Comparison of ENCODE assay signal across 14 cellular contexts in the genomic region with DNA sequence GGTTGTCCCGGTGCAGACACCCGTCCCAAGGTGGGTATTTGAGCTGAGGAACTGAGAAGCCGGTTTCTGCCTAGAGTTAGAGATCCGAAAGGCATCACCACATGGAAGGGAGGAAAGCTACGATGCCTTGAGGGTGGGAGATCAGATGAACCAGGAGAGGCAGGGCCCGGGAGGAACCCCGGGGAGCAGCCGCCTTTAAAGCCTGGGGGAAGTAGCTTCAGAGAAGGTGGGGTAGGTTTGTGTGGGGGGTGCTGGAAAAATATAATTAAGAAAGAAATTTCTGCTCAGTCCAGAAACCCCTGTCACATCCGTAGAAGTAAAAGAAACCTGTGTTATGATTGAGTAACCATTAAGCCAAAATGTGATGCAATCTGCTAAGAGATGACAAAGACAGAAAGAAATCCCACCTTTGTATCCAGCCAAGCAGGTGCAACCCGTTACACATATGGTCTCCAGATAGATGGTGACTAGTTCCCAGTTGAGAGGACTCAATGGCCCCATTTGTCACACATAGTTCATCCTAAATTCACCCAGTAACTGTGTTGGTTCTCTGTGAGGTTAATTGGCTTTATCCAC. TPM values are rescaled to one million over a fixed set of nuclear protein-coding genes. Genes with fewer than 3 reads are reported as not detected.
DNase-seq lines count a peak whose midpoint lies in the region; ATAC-seq, FAIRE-seq and TF ChIP-seq lines count a peak whose summit lies in the region.
"Not testable (repeated sequence)": the region's sequence is repeated elsewhere in the genome, so short reads cannot be mapped to it uniquely, and the experiment has no call there.
"Had no signal": no experiment of that assay in that cellular context is flagged by ENCODE, and none has a peak within 500 bp of the region (broad histone marks: within the 10 kb centered on the region; RNA-seq: fewer than 3 reads in every experiment).

No MANE protein-coding gene starts in this region.

- intact Hi-C loops in IMR-90 (cut with micrococcal nuclease); PC-3 (cut with micrococcal nuclease); mammary epithelial cell (cut with micrococcal nuclease); HepG2 (cut with micrococcal nuclease; ENCODE audit: unreplicated experiment): not testable (repeated sequence)

- H3K9me2 ChIP-seq in PC-3 (replicated peaks; ENCODE audit: low read length) = not testable (repeated sequence)

- H3K18ac ChIP-seq in IMR-90 (ENCODE audit: low read depth, low read length) = peak overlapping the region; percentile 29; the same call in 1 of the 2 replicates

- TF ChIP-seq CTCF in IMR-90 (conservative IDR thresholded peaks at IDR 0.05; ENCODE audit: low read depth, low read length); PC-3 (conservative IDR thresholded peaks at IDR 0.05; ENCODE audit: low read depth, low read length); mammary epithelial cell (conservative IDR thresholded peaks at IDR 0.05 in 1 of 2, IDR thresholded peaks at IDR 0.05 in 1 of 2; ENCODE audit: extremely low read depth in 1 of 2, insufficient read depth in 1 of 2, low read depth in 1 of 2, low read length in 2 of 2); epithelial cell of esophagus (IDR thresholded peaks at IDR 0.05; ENCODE audit: insufficient read depth, low read depth, low read length, missing control alignments); foreskin keratinocyte (conservative IDR thresholded peaks at IDR 0.05); HepG2 (CRISPR knock-in tag; IDR thresholded peaks at IDR 0.05): not testable (repeated sequence)

- H3K9me1 ChIP-seq in IMR-90 (ENCODE audit: insufficient read depth, low read length) = peaks cover 11% of the 10 kb centered on the region

- not testable (repeated sequence) for TF ChIP-seq POLR2A in IMR-90 (IDR thresholded peaks at IDR 0.05; ENCODE audit: low read depth, low read length); HepG2 (IDR thresholded peaks at IDR 0.05; ENCODE audit: insufficient read depth in 1 of 2, low read depth in 2 of 2, low read length in 2 of 2)

- FAIRE-seq in G401.6 (lab: Jason Lieb, UNC) = peak; percentile 17
- not testable (repeated sequence) for FAIRE-seq in HepG2 (lab: Jason Lieb, UNC)

- peak overlapping the region; percentile 14; the same call in 1 of the 2 replicates for H2BK120ac ChIP-seq in IMR-90 (ENCODE audit: low read depth, low read length)

- H3K23ac ChIP-seq in IMR-90 (ENCODE audit: low read depth, low read length) = not testable (repeated sequence)

- H2AK9ac ChIP-seq in IMR-90 (replicated peaks; ENCODE audit: low read depth, low read length, poor library complexity) = not testable (repeated sequence)

- not testable (repeated sequence) for H4K91ac ChIP-seq in IMR-90 (ENCODE audit: insufficient read depth, low read depth, low read length)

- H2BK15ac ChIP-seq in IMR-90 (ENCODE audit: low read depth, low read length) = not testable (repeated sequence)

- ATAC-seq in IMR-90 (ENCODE audit: low read depth); PC-3; foreskin keratinocyte; HepG2: not testable (repeated sequence)

- peak; percentile 19 for DNase-seq in IMR-90
- peak; percentile 7 for DNase-seq in PC-3
- DNase-seq in mammary epithelial cell = peak; percentile 19
- peak; percentile 71 for DNase-seq in epithelial cell of esophagus (ENCODE audit: low read depth)
- DNase-seq in foreskin keratinocyte = peak; percentile 2 to 20
- not testable (repeated sequence) for DNase-seq in HepG2 (ENCODE audit: low spot score)

- CTCF ChIA-PET in IMR-90 (lab: Yijun Ruan, JAX); PC-3 (lab: Charles Lee); mammary epithelial cell (lab: Charles Lee; ENCODE audit: low non-redundant PET); HepG2 (lab: Yijun Ruan, JAX; ENCODE audit: low intra/inter-chr PET ratio, low total read pairs): not testable (repeated sequence)

- H3K79me1 ChIP-seq in IMR-90 (ENCODE audit: low read depth in 1 of 2, low read length in 2 of 2) = not testable (repeated sequence)

- H3F3A ChIP-seq in PC-3 (ENCODE audit: low read length, unreplicated experiment) = not testable (repeated sequence)

- not testable (repeated sequence) for H3K4me2 ChIP-seq in IMR-90 (ENCODE audit: low read depth, low read length); PC-3 (ENCODE audit: low read length); mammary epithelial cell (ENCODE audit: insufficient read depth, low read depth, low read length); HepG2 (ENCODE audit: low read depth, low read length)

- peak overlapping the region; percentile 61; the same call in 1 of the 2 replicates for H2BK20ac ChIP-seq in IMR-90 (ENCODE audit: low read depth, low read length)

- H3K9me3 ChIP-seq in IMR-90 (ENCODE audit: control insufficient read depth, insufficient read depth, low read length); PC-3 (ENCODE audit: low read length); mammary epithelial cell (replicated peaks; ENCODE audit: insufficient read depth, low read length); HepG2 (ENCODE audit: low read length): not testable (repeated sequence)

- H4K20me1 ChIP-seq in IMR-90 (ENCODE audit: insufficient read depth, low read length); PC-3 (ENCODE audit: low read length); mammary epithelial cell (ENCODE audit: insufficient read depth, low read length); HepG2 (ENCODE audit: insufficient read depth, low read length): not testable (repeated sequence)

- not testable (repeated sequence) for H3K4me3 ChIP-seq in IMR-90 (ENCODE audit: insufficient read depth, low read depth, low read length); PC-3 (ENCODE audit: low read length); mammary epithelial cell (replicated peaks in 1 of 3; ENCODE audit: insufficient read depth in 1 of 3, low read depth in 2 of 3, low read length in 3 of 3); epithelial cell of esophagus (ENCODE audit: low read length); HepG2 (replicated peaks in 1 of 3; ENCODE audit: insufficient read depth in 1 of 3, low read depth in 2 of 3, low read length in 3 of 3)

- not testable (repeated sequence) for H3K27ac ChIP-seq in IMR-90 (ENCODE audit: insufficient read depth, low read length); PC-3 (ENCODE audit: low read length); mammary epithelial cell (ENCODE audit: insufficient read depth, low read depth, low read length); foreskin keratinocyte; HepG2 (ENCODE audit: extremely low read length, insufficient read depth, low read length)

- not testable (repeated sequence) for H3K4me1 ChIP-seq in IMR-90 (ENCODE audit: control insufficient read depth, insufficient read depth, low read length); PC-3 (ENCODE audit: insufficient read depth, low read length); HepG2 (ENCODE audit: insufficient read depth, low read length)
- H3K4me1 ChIP-seq in mammary epithelial cell (ENCODE audit: insufficient read depth, low read length) = peaks cover 19% of the 10 kb centered on the region
- peaks cover 19% of the 10 kb centered on the region for H3K4me1 ChIP-seq in foreskin keratinocyte

- POLR2A ChIA-PET in IMR-90 (lab: Charles Lee; ENCODE audit: unreplicated experiment); PC-3 (lab: Charles Lee; ENCODE audit: unreplicated experiment); HepG2 (lab: Yijun Ruan, JAX): not testable (repeated sequence)

- H3K9ac ChIP-seq in IMR-90 (ENCODE audit: low read depth, low read length); PC-3 (ENCODE audit: low read length); mammary epithelial cell (ENCODE audit: insufficient read depth, low read length); HepG2 (ENCODE audit: insufficient read depth, low read depth, low read length): not testable (repeated sequence)

- not testable (repeated sequence) for H4K8ac ChIP-seq in IMR-90 (ENCODE audit: low read depth in 2 of 2, low read length in 2 of 2)

- not testable (repeated sequence) for H2AFZ ChIP-seq in IMR-90 (replicated peaks; ENCODE audit: low read length, poor library complexity); PC-3 (ENCODE audit: low read length); mammary epithelial cell (ENCODE audit: low read depth, low read length); HepG2 (ENCODE audit: low read length)

- 0 out of 2 replicates have a peak overlapping the region, but pooled peaks have one; percentile 3 for H2AK5ac ChIP-seq in IMR-90 (ENCODE audit: low read depth, low read length)

- not testable (repeated sequence) for H3K27me3 ChIP-seq in IMR-90 (ENCODE audit: control insufficient read depth, insufficient read depth, low read length); PC-3 (ENCODE audit: low read length); mammary epithelial cell (ENCODE audit: insufficient read depth, low read length); foreskin keratinocyte; HepG2 (ENCODE audit: control insufficient read depth in 1 of 2, insufficient read depth in 2 of 2, low read length in 2 of 2)

- TF ChIP-seq EP300 in HepG2 (IDR thresholded peaks at IDR 0.05; ENCODE audit: low read depth in 2 of 2, low read length in 2 of 2); HepG2 (CRISPR knock-in tag; IDR thresholded peaks at IDR 0.05; ENCODE audit: borderline replicate concordance): not testable (repeated sequence)

- H3K56ac ChIP-seq in IMR-90 (ENCODE audit: extremely low read depth, insufficient read depth, low read length) = not testable (repeated sequence)

- dilution Hi-C loops in IMR-90 (cut with HindIII; ENCODE audit: low sequenced_read_pairs, unreplicated experiment); mammary epithelial cell (cut with HindIII; ENCODE audit: low sequenced_read_pairs): not testable (repeated sequence)

- in situ Hi-C loops in IMR-90 (cut with MboI; ENCODE audit: low sequenced_read_pairs); mammary epithelial cell (cut with MboI; ENCODE audit: low sequenced_read_pairs in 2 of 2); HepG2 (cut with HindIII; ENCODE audit: extremely low pct_ligation_motif_present, low pct_unique_long_range_greater_than_20kb): not testable (repeated sequence)

- H3K14ac ChIP-seq in IMR-90 (replicated peaks; ENCODE audit: low read depth, low read length) = not testable (repeated sequence)

- BruUV-seq in IMR-90 (replicated peaks; lab: Mats Ljungman, UMichigan); PC-3 (replicated peaks; lab: Mats Ljungman, UMichigan); mammary epithelial cell (replicated peaks; lab: Mats Ljungman, UMichigan); HepG2 (replicated peaks; lab: Mats Ljungman, UMichigan): not testable (repeated sequence)

- 83% methylated on average over 2 of the region's 10 CpGs; no CpG with 5 or more reads in 1 of the 2 experiments for WGBS in IMR-90 (ENCODE audit: extremely low coverage in 2 of 2, insufficient read length in 1 of 2), 2 experiments
- WGBS in mammary epithelial cell (ENCODE audit: low coverage, missing lambda C conversion rate) = 70% methylated on average over 8 of the region's 10 CpGs
- WGBS in HepG2 (ENCODE audit: low lambda C conversion rate) = 8% methylated on average over 10 of the region's 10 CpGs

- not testable (repeated sequence) for H2BK5ac ChIP-seq in IMR-90 (ENCODE audit: low read depth, low read length, poor library complexity, severe bottlenecking)

- not testable (repeated sequence) for H3K36me3 ChIP-seq in IMR-90 (ENCODE audit: control insufficient read depth, insufficient read depth, low read length); PC-3 (ENCODE audit: low read depth, low read length); mammary epithelial cell (ENCODE audit: insufficient read depth, low read length); HepG2 (replicated peaks in 1 of 2; ENCODE audit: control insufficient read depth in 1 of 2, insufficient read depth in 2 of 2, low read length in 2 of 2)

- not testable (repeated sequence) for TF ChIP-seq RAD21 in IMR-90 (IDR thresholded peaks at IDR 0.05; ENCODE audit: low read length); HepG2 (CRISPR knock-in tag; IDR thresholded peaks at IDR 0.05)

- H4K5ac ChIP-seq in IMR-90 (ENCODE audit: low read depth, low read length) = not testable (repeated sequence)

- peak overlapping the region; percentile 22; the same call in 1 of the 2 replicates for H3K4ac ChIP-seq in IMR-90 (ENCODE audit: low read depth, low read length)

- not testable (repeated sequence) for H3K79me2 ChIP-seq in PC-3 (ENCODE audit: low read length); mammary epithelial cell (ENCODE audit: insufficient read depth, low read length); HepG2 (ENCODE audit: insufficient read depth, low read length)

RNA-seq across cellular contexts. Expression of gene PSG11, which starts 34.2 kb away (rescaled TPM):
- total RNA-seq in IMR-90 (2012; rRNA removed) = 0.18 and 0.28 TPM in 2 replicates
- 0.07 and 0.23 TPM in 2 replicates for polyA plus RNA-seq in IMR-90 (2012; rRNA removed)
- 0.13 and 0.14 TPM in 2 replicates for polyA plus RNA-seq in IMR-90 (2012; cell fraction: cytosol; rRNA removed)
- 0.11 TPM in 1 of 2 replicates, not detected in the other for polyA plus RNA-seq in IMR-90 (2012; cell fraction: nucleus; rRNA removed; ENCODE audit: low replicate concordance)
- not detected in 2 replicates for total RNA-seq in PC-3 (2014; rRNA removed)
- total RNA-seq in mammary epithelial cell = not detected
- not detected for polyA plus RNA-seq in mammary epithelial cell
- polyA minus RNA-seq in mammary epithelial cell = not detected
- total RNA-seq in foreskin keratinocyte = not detected in 2 replicates
- not detected in 2 replicates for polyA plus RNA-seq in foreskin keratinocyte
- not detected in 2 replicates for total RNA-seq in HepG2 (2016; rRNA removed; fragmentation: Illumina TruSeq; extraction: Trizol)
- not detected in 2 replicates for total RNA-seq in HepG2 (2016; cell fraction: cytosol; rRNA removed; fragmentation: Illumina TruSeq; extraction: Trizol; ENCODE audit: low read depth)
- not detected in 2 replicates for total RNA-seq in HepG2 (2016; cell fraction: insoluble cytoplasmic fraction; rRNA removed; fragmentation: Illumina TruSeq; extraction: Trizol)
- total RNA-seq in HepG2 (2016; cell fraction: membrane; rRNA removed; fragmentation: Illumina TruSeq; extraction: Trizol) = not detected in 2 replicates
- total RNA-seq in HepG2 (2016; cell fraction: nucleus; rRNA removed; fragmentation: Illumina TruSeq; extraction: Trizol) = not detected in 2 replicates
- polyA plus RNA-seq in HepG2 (2011; rRNA removed) = not detected in 2 replicates
- 0.06 TPM in 1 of 2 replicates, not detected in the other for polyA plus RNA-seq in HepG2 (2011; cell fraction: cytosol; rRNA removed)
- not detected in 2 replicates for polyA plus RNA-seq in HepG2 (2011; cell fraction: nucleus; rRNA removed)
- not detected in 2 replicates for polyA plus RNA-seq in HepG2 (2012)
- polyA plus RNA-seq in HepG2 (2016; cell fraction: cytosol; fragmentation: Illumina TruSeq; extraction: Trizol; ENCODE audit: low read depth) = not detected in 2 replicates
- not detected in 2 replicates for polyA plus RNA-seq in HepG2 (2016; cell fraction: insoluble cytoplasmic fraction; fragmentation: Illumina TruSeq; extraction: Trizol; ENCODE audit: low read depth)
- not detected in 2 replicates for polyA plus RNA-seq in HepG2 (2016; cell fraction: membrane; fragmentation: Illumina TruSeq; extraction: Trizol; ENCODE audit: low read depth)
- polyA plus RNA-seq in HepG2 (2016; cell fraction: nucleus; fragmentation: Illumina TruSeq; extraction: Trizol; ENCODE audit: insufficient read depth, low read depth) = not detected in 2 replicates
- not detected in 2 replicates for polyA minus RNA-seq in HepG2 (2011; rRNA and poly(A)+ RNA removed; ENCODE audit: low replicate concordance)
- polyA minus RNA-seq in HepG2 (2011; cell fraction: cytosol; rRNA and poly(A)+ RNA removed) = not detected in 2 replicates
- not detected in 2 replicates for polyA minus RNA-seq in HepG2 (2011; cell fraction: nucleus; rRNA and poly(A)+ RNA removed)
- total RNA-seq: A673; Calu3; CD4-positive, alpha-beta memory T cell; CD4-positive, CD25-positive, alpha-beta regulatory T cell; CD8-positive, alpha-beta memory T cell; GM12878 had no signal
- polyA plus RNA-seq: CD14-positive monocyte; CD4-positive, alpha-beta memory T cell; CD4-positive, CD25-positive, alpha-beta regulatory T cell; CD8-positive, alpha-beta memory T cell; GM12878 had no signal

RNA-seq across cellular contexts. Expression of gene PSG7, which starts 55.1 kb away (rescaled TPM):
- total RNA-seq in IMR-90 (2012; rRNA removed) (under 0.01 and 0.28 TPM in 2 replicates), PC-3 (2014; rRNA removed) (not detected in 2 replicates), mammary epithelial cell (not detected), foreskin keratinocyte (not detected in 2 replicates), HepG2 (2016; rRNA removed; fragmentation: Illumina TruSeq; extraction: Trizol) (not detected in 2 replicates)
- polyA plus RNA-seq in IMR-90 (2012; rRNA removed) (0.24 and 0.26 TPM in 2 replicates), mammary epithelial cell (0.05 TPM), foreskin keratinocyte (not detected in 2 replicates), HepG2 (2011; rRNA removed) (not detected in 2 replicates)
- polyA plus RNA-seq in IMR-90 (2012; cell fraction: cytosol; rRNA removed) = 0.14 TPM in 2 replicates
- polyA plus RNA-seq in IMR-90 (2012; cell fraction: nucleus; rRNA removed; ENCODE audit: low replicate concordance) = 0.10 TPM in 1 of 2 replicates, not detected in the other
- polyA minus RNA-seq in mammary epithelial cell = not detected
- total RNA-seq in HepG2 (2016; cell fraction: cytosol; rRNA removed; fragmentation: Illumina TruSeq; extraction: Trizol; ENCODE audit: low read depth) = not detected in 2 replicates
- total RNA-seq in HepG2 (2016; cell fraction: insoluble cytoplasmic fraction; rRNA removed; fragmentation: Illumina TruSeq; extraction: Trizol) = not detected in 2 replicates
- not detected in 2 replicates for total RNA-seq in HepG2 (2016; cell fraction: membrane; rRNA removed; fragmentation: Illumina TruSeq; extraction: Trizol)
- not detected in 2 replicates for total RNA-seq in HepG2 (2016; cell fraction: nucleus; rRNA removed; fragmentation: Illumina TruSeq; extraction: Trizol)
- polyA plus RNA-seq in HepG2 (2011; cell fraction: cytosol; rRNA removed) = not detected in 2 replicates
- polyA plus RNA-seq in HepG2 (2011; cell fraction: nucleus; rRNA removed) = not detected in 2 replicates
- polyA plus RNA-seq in HepG2 (2012) = not detected in 2 replicates
- polyA plus RNA-seq in HepG2 (2016; cell fraction: cytosol; fragmentation: Illumina TruSeq; extraction: Trizol; ENCODE audit: low read depth) = not detected in 2 replicates
- polyA plus RNA-seq in HepG2 (2016; cell fraction: insoluble cytoplasmic fraction; fragmentation: Illumina TruSeq; extraction: Trizol; ENCODE audit: low read depth) = not detected in 2 replicates
- not detected in 2 replicates for polyA plus RNA-seq in HepG2 (2016; cell fraction: membrane; fragmentation: Illumina TruSeq; extraction: Trizol; ENCODE audit: low read depth)
- not detected in 2 replicates for polyA plus RNA-seq in HepG2 (2016; cell fraction: nucleus; fragmentation: Illumina TruSeq; extraction: Trizol; ENCODE audit: insufficient read depth, low read depth)
- not detected in 2 replicates for polyA minus RNA-seq in HepG2 (2011; rRNA and poly(A)+ RNA removed; ENCODE audit: low replicate concordance)
- polyA minus RNA-seq in HepG2 (2011; cell fraction: cytosol; rRNA and poly(A)+ RNA removed) = not detected in 2 replicates
- not detected in 2 replicates for polyA minus RNA-seq in HepG2 (2011; cell fraction: nucleus; rRNA and poly(A)+ RNA removed)
- total RNA-seq: A673; Calu3; CD4-positive, alpha-beta memory T cell; CD4-positive, CD25-positive, alpha-beta regulatory T cell; CD8-positive, alpha-beta memory T cell; GM12878 had no signal
- polyA plus RNA-seq: CD14-positive monocyte; CD4-positive, alpha-beta memory T cell; CD4-positive, CD25-positive, alpha-beta regulatory T cell; CD8-positive, alpha-beta memory T cell; GM12878 had no signal
